ENCODE assay signal across 1 cellular context in the genomic region with DNA sequence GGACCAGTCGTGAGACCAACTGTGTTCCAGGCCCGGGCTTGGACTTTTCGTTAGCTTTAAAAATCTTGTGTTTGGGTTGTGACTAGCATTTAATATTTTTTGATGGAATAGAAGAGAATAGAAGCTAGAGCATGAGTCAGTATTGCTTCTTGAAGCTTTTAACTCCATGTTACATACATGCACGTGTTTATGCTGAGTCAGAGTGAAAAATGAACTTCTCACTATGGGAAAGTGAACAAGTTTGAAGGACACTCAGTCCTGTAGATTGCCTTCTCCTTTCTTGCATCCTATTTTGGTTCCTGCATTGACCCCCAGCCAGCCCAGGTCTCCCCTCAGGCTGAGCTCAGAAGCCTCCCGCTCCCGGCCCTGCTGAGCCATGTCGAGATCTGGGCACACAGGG.
A peak's percentile ranks its signal among the peaks of the same experiment; 100 is the strongest.
TF ChIP-seq lines count a peak whose summit lies in the region.

No MANE protein-coding gene starts in this region.

TF ChIP-seq in HepG2, 621 proteins besides CTCF, POLR2A, EP300 and RAD21:
- no peak for TF ChIP-seq KDM4B (CRISPR knock-in tag; IDR thresholded peaks at IDR 0.05)
- TF ChIP-seq, protein P1, sequence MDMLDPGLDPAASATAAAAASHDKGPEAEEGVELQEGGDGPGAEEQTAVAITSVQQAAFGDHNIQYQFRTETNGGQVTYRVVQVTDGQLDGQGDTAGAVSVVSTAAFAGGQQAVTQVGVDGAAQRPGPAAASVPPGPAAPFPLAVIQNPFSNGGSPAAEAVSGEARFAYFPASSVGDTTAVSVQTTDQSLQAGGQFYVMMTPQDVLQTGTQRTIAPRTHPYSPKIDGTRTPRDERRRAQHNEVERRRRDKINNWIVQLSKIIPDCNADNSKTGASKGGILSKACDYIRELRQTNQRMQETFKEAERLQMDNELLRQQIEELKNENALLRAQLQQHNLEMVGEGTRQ (IDR thresholded peaks at IDR 0.05; ENCODE audit: low read depth, low read length), result no peak
- TF ChIP-seq, protein P1 (CRISPR knock-in tag; IDR thresholded peaks at IDR 0.05; ENCODE audit: borderline replicate concordance), result no peak
- no peak for TF ChIP-seq SIN3B (IDR thresholded peaks at IDR 0.05; ENCODE audit: low read length)
- no peak for TF ChIP-seq ZFP1 (CRISPR knock-in tag; IDR thresholded peaks at IDR 0.05)
- peak; percentile 18 to 67; a peak in 3 of 4 replicates for TF ChIP-seq MAFK (conservative IDR thresholded peaks at IDR 0.05 in 1 of 2, IDR thresholded peaks at IDR 0.05 in 1 of 2; ENCODE audit: low read length in 2 of 2)
- TF ChIP-seq, protein P2, sequence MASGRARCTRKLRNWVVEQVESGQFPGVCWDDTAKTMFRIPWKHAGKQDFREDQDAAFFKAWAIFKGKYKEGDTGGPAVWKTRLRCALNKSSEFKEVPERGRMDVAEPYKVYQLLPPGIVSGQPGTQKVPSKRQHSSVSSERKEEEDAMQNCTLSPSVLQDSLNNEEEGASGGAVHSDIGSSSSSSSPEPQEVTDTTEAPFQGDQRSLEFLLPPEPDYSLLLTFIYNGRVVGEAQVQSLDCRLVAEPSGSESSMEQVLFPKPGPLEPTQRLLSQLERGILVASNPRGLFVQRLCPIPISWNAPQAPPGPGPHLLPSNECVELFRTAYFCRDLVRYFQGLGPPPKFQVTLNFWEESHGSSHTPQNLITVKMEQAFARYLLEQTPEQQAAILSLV (CRISPR knock-in tag; IDR thresholded peaks at IDR 0.05; ENCODE audit: borderline replicate concordance), result no peak
- TF ChIP-seq NFE2L2 (IDR thresholded peaks at IDR 0.05; ENCODE audit: low read length), result peak; percentile 5; the same call in 1 of the 2 replicates
- no peak for TF ChIP-seq ZNF354B (CRISPR knock-in tag; IDR thresholded peaks at IDR 0.05)
- TF ChIP-seq KAT8 (CRISPR knock-in tag; IDR thresholded peaks at IDR 0.05), result no peak
- TF ChIP-seq ZMYM3 (CRISPR knock-in tag; IDR thresholded peaks at IDR 0.05), result no peak
- TF ChIP-seq MAFF (IDR thresholded peaks at IDR 0.05; ENCODE audit: low read depth, low read length), result peak; percentile 46; the same call in 1 of the 2 replicates
- TF ChIP-seq HMGA1 (CRISPR knock-in tag; conservative IDR thresholded peaks at IDR 0.05), result no peak
